ENCODE assay signal across 21 cellular contexts in genomic region chr13:34886476-34886875, GRCh38.
"Had no signal": no experiment of that assay in that cellular context is flagged by ENCODE, and none has a peak within 500 bp of the region (broad histone marks: within the 10 kb centered on the region; RNA-seq: fewer than 3 reads in every experiment).

No MANE protein-coding gene starts in this region.

- H3K9me3 Mint-ChIP-seq: naive thymus-derived CD8-positive, alpha-beta T cell; neural crest cell had no signal

- H3K4me1 Mint-ChIP-seq: immature natural killer cell; naive thymus-derived CD8-positive, alpha-beta T cell had no signal

- H3K27me3 ChIP-seq: gastrocnemius medialis, ovary, tibial artery, upper lobe of left lung, uterus had no signal

- H3K9me3 ChIP-seq: gastrocnemius medialis, mucosa of descending colon, ovary, tibial artery, upper lobe of left lung, uterus had no signal

- H3K4me3 Mint-ChIP-seq: immature natural killer cell; naive thymus-derived CD8-positive, alpha-beta T cell; neural crest cell had no signal

- H3K4me3 ChIP-seq: coronary artery, gastrocnemius medialis, lung, mucosa of descending colon, ovary, tibial artery, upper lobe of left lung, uterus had no signal

- DNase-seq: effector CD8-positive, alpha-beta T cell; gastrocnemius medialis; immature natural killer cell; left cardiac atrium; left ventricle myocardium superior; mesendoderm; mucosa of descending colon; naive thymus-derived CD8-positive, alpha-beta T cell; ovary; right cardiac atrium; small intestine; stimulated activated CD4-positive, alpha-beta T cell treated with anti-CD3 and anti-CD28 coated beads, Interleukin-12 subunit alpha, Interleukin-12 subunit beta, amount 100 ng/mL, for 4 hours; stimulated activated naive CD8-positive, alpha-beta T cell treated with anti-CD3 and anti-CD28 coated beads, Interleukin-15, Interleukin-2, amounts not matched to agents 100 U/mL and 50 U/mL, for 24 hours; tibial artery; upper lobe of left lung; uterus had no signal

- FAIRE-seq: keratinocyte had no signal

- ATAC-seq: esophagus mucosa; gastrocnemius medialis; left cardiac atrium; left ventricle myocardium superior; mucosa of descending colon; naive thymus-derived CD8-positive, alpha-beta T cell; right cardiac atrium; stimulated activated naive CD8-positive, alpha-beta T cell treated with anti-CD3 and anti-CD28 coated beads, Interleukin-15, Interleukin-2, amounts not matched to agents 100 U/mL and 50 U/mL, for 24 hours had no signal

- H3K36me3 Mint-ChIP-seq: immature natural killer cell; naive thymus-derived CD8-positive, alpha-beta T cell had no signal

- H3K36me3 ChIP-seq: gastrocnemius medialis, ovary, tibial artery, upper lobe of left lung, uterus had no signal

- H3K27ac ChIP-seq: coronary artery, gastrocnemius medialis, ovary, tibial artery, upper lobe of left lung, uterus had no signal

- H3K4me1 ChIP-seq: tibial artery, upper lobe of left lung, uterus had no signal
